Comparison of ENCODE assay signal across 34 cellular contexts in the genomic region with DNA sequence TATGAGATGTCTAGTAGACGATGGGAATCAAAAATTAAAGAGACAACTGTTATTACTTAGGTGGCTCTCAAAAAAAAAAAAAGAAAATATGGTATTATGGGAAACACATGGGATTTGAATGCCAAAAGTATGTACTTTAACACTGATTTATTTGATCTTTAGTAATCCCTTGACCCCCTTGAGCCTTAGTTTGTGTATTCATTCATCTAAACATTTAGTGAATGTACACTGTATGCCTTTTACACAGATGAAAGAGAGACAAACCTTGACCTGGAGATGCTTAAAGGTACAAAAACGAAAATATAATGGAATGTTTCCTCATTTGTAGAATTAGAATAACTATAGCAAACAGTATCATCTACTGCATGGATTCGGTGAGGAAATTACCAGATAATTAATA.
"Had no signal": no experiment of that assay in that cellular context is flagged by ENCODE, and none has a peak within 500 bp of the region (broad histone marks: within the 10 kb centered on the region; RNA-seq: fewer than 3 reads in every experiment).

No MANE protein-coding gene starts in this region.

- H3K27me3 ChIP-seq: MG63 had no signal

- H3K9me3 ChIP-seq: MG63 had no signal

- H3K36me3 ChIP-seq: MG63 had no signal

- DNase-seq: Karpas-422, Kasumi-1, MG63, MM.1S, MV-4-11, NCI-H1048, NCI-H1092, NCI-H1092 treated with DMSO at 0.1 percent for 48 hours, NCI-H1105, NCI-H1105 treated with DMSO at 0.1 percent for 48 hours, NCI-H1417, NCI-H1417 treated with DMSO at 0.1 percent for 48 hours, NCI-H1436, NCI-H1436 treated with DMSO at 0.1 percent for 48 hours, NCI-H146, NCI-H1694, NCI-H1694 treated with DMSO at 0.1 percent for 48 hours, NCI-H187, NCI-H187 treated with DMSO at 0.1 percent for 48 hours, NCI-H1930, NCI-H2029, NCI-H2029 treated with DMSO at 0.1 percent for 48 hours, NCI-H2081, NCI-H2081 treated with DMSO at 0.1 percent for 48 hours, NCI-H2107, NCI-H2171, NCI-H2171 treated with DMSO at 0.1 percent for 48 hours, NCI-H2227 treated with DMSO at 0.1 percent for 48 hours, NCI-H226, NCI-H345, NCI-H446, NCI-H446 treated with DMSO at 0.1 percent for 48 hours, NCI-H510A, NCI-H510A treated with DMSO at 0.1 percent for 48 hours had no signal

- H3K4me3 ChIP-seq: MG63 had no signal
